Comparison of ENCODE assay signal across 16 cellular contexts in genomic region chr3:41363830-41364523, GRCh38.
DNase-seq lines count a peak whose midpoint lies in the region; ATAC-seq and TF ChIP-seq lines count a peak whose summit lies in the region.
"Had no signal": no experiment of that assay in that cellular context is flagged by ENCODE, and none has a peak within 500 bp of the region (broad histone marks: within the 10 kb centered on the region; RNA-seq: fewer than 3 reads in every experiment).

No MANE protein-coding gene starts in this region.

- peaks cover 4% of the 10 kb centered on the region for H3K9me3 Mint-ChIP-seq in WTC11

- intact Hi-C loops in Right ventricle myocardium inferior (cut with DNase I) (no loop called here), right cardiac atrium (cut with DNase I) (no loop called here), mammary epithelial cell (cut with micrococcal nuclease) (no loop called here)

- TF ChIP-seq CTCF in WTC11 (IDR thresholded peaks at IDR 0.05), result no peak
- no peak for TF ChIP-seq CTCF in mammary epithelial cell (conservative IDR thresholded peaks at IDR 0.05 in 1 of 2, IDR thresholded peaks at IDR 0.05 in 1 of 2; ENCODE audit: extremely low read depth in 1 of 2, insufficient read depth in 1 of 2, low read depth in 1 of 2, low read length in 2 of 2)

- H3K36me3 Mint-ChIP-seq in WTC11, result no peaks in the 10 kb centered on the region; the same call in 1 of the 2 replicates

- H3K36me3 ChIP-seq in mesodermal cell (ENCODE audit: control insufficient read depth, insufficient read depth, low read length) (no peaks in the 10 kb centered on the region), mammary epithelial cell (ENCODE audit: insufficient read depth, low read length) (no peaks in the 10 kb centered on the region)
- H3K36me3 ChIP-seq: BLaER1 treated with 17β-estradiol and CSF1 and Interleukin-3, amounts not matched to agents 10 nM and 100 nM; HAP-1 had no signal

- peaks cover 56% of the 10 kb centered on the region for H3K4me1 Mint-ChIP-seq in WTC11

- H3K9me3 ChIP-seq in right cardiac atrium (ENCODE audit: control insufficient read depth, low read length) (no peaks in the 10 kb centered on the region), mesodermal cell (ENCODE audit: control insufficient read depth, low read length) (no peaks in the 10 kb centered on the region), mammary epithelial cell (replicated peaks; ENCODE audit: insufficient read depth, low read length) (no peaks in the 10 kb centered on the region)
- H3K9me3 ChIP-seq: BLaER1 treated with 17β-estradiol and CSF1 and Interleukin-3, amounts not matched to agents 10 nM and 100 nM; HAP-1 had no signal

- POLR2A ChIA-PET in WTC11 (lab: Charles Lee), result interaction anchor here (0.6 to 0.8 kb wide), 2 partner anchors 21 to 215 kb away, joined by 3 read pairs; no protein-coding TSS in a partner anchor

- H3K9ac ChIP-seq in mammary epithelial cell (ENCODE audit: insufficient read depth, low read length), result no peak overlapping the region
- H3K9ac ChIP-seq: BLaER1 treated with 17β-estradiol and CSF1 and Interleukin-3, amounts not matched to agents 10 nM and 100 nM had no signal

- H3K4me2 ChIP-seq in mammary epithelial cell (ENCODE audit: insufficient read depth, low read depth, low read length), result no peak overlapping the region
- H3K4me2 ChIP-seq: BLaER1 treated with 17β-estradiol and CSF1 and Interleukin-3, amounts not matched to agents 10 nM and 100 nM had no signal

- ATAC-seq in Right ventricle myocardium inferior, result no peak
- ATAC-seq in right cardiac atrium, result no peak
- ATAC-seq in WTC11, result peak; percentile 8; the same call in 1 of the 2 replicates
- no peak for ATAC-seq in GM19035 (IDR thresholded peaks at IDR 0.05; ENCODE audit: unreplicated experiment)

- no peaks in the 10 kb centered on the region for H3K27me3 ChIP-seq in right cardiac atrium (ENCODE audit: control insufficient read depth, insufficient read depth)
- no peaks in the 10 kb centered on the region for H3K27me3 ChIP-seq in mammary epithelial cell (ENCODE audit: insufficient read depth, low read length)
- H3K27me3 ChIP-seq: BLaER1 treated with 17β-estradiol and CSF1 and Interleukin-3, amounts not matched to agents 10 nM and 100 nM had no signal

- BruUV-seq in mammary epithelial cell (replicated peaks; lab: Mats Ljungman, UMichigan), result no TSS peak

- peak; percentile 59 for DNase-seq in Right ventricle myocardium inferior (ENCODE audit: missing footprints)
- DNase-seq in right cardiac atrium, result no peak
- DNase-seq in WTC11 (ENCODE audit: low spot score), result no peak
- DNase-seq in mammary epithelial cell, result no peak
- no peak for DNase-seq in stimulated activated CD4-positive, alpha-beta T cell treated with anti-CD3 and anti-CD28 coated beads, Interleukin-2, amount 100 ng/mL, for 48 hours
- no peak for DNase-seq in activated CD8-positive, alpha-beta memory T cell treated with anti-CD3 and anti-CD28 coated beads for 24 hours
- DNase-seq: 8988T, EL, MV-4-11, NCI-H1417 treated with DMSO at 0.1 percent for 48 hours, NCI-H2081 treated with DMSO at 0.1 percent for 48 hours, SHP77 treated with DMSO at 0.1 percent for 48 hours had no signal

- WGBS in right cardiac atrium, result 92% methylated on average over 4 of the region's 4 CpGs
- WGBS in mesodermal cell (ENCODE audit: insufficient coverage in 2 of 2), 2 experiments, result 60% methylated on average over 2 of the region's 4 CpGs; no CpG with 5 or more reads in 1 of the 2 experiments
- WGBS in mammary epithelial cell (ENCODE audit: low coverage, missing lambda C conversion rate), result 78% methylated on average over 4 of the region's 4 CpGs

- dilution Hi-C loops in mammary epithelial cell (cut with HindIII; ENCODE audit: low sequenced_read_pairs), result no loop called here

- no peaks in the 10 kb centered on the region for H3K27me3 Mint-ChIP-seq in WTC11 (ENCODE audit: low read depth)

- H3K27ac ChIP-seq in right cardiac atrium (ENCODE audit: low read length) (no peak overlapping the region), mesodermal cell (ENCODE audit: low read depth, low read length, severe bottlenecking) (peak overlapping the region; percentile 96), mammary epithelial cell (ENCODE audit: insufficient read depth, low read depth, low read length) (no peak overlapping the region)
- H3K27ac ChIP-seq: BLaER1 treated with 17β-estradiol and CSF1 and Interleukin-3, amounts not matched to agents 10 nM and 100 nM had no signal

- H3K4me3 ChIP-seq in right cardiac atrium (ENCODE audit: low read length), result no peak overlapping the region
- H3K4me3 ChIP-seq in mesodermal cell (ENCODE audit: extremely low read depth, insufficient read depth, low read length, poor library complexity, severe bottlenecking), result no peak overlapping the region
- no peak overlapping the region for H3K4me3 ChIP-seq in mammary epithelial cell (replicated peaks in 1 of 3; ENCODE audit: insufficient read depth in 1 of 3, low read depth in 2 of 3, low read length in 3 of 3)
- H3K4me3 ChIP-seq: BLaER1 treated with 17β-estradiol and CSF1 and Interleukin-3, amounts not matched to agents 10 nM and 100 nM; HAP-1 had no signal

- peaks cover 3% of the 10 kb centered on the region for H3K4me1 ChIP-seq in right cardiac atrium (ENCODE audit: control insufficient read depth, insufficient read depth, low read length)
- peaks cover 22% of the 10 kb centered on the region for H3K4me1 ChIP-seq in mesodermal cell (ENCODE audit: control insufficient read depth, insufficient read depth, low read length, poor library complexity, severe bottlenecking)
- H3K4me1 ChIP-seq in mammary epithelial cell (ENCODE audit: insufficient read depth, low read length), result no peaks in the 10 kb centered on the region
- H3K4me1 ChIP-seq: BLaER1 treated with 17β-estradiol and CSF1 and Interleukin-3, amounts not matched to agents 10 nM and 100 nM had no signal

- in situ Hi-C loops in mammary epithelial cell (cut with MboI; ENCODE audit: low sequenced_read_pairs in 2 of 2), result no loop called here

- H3K79me2 ChIP-seq in mammary epithelial cell (ENCODE audit: insufficient read depth, low read length), result no peaks in the 10 kb centered on the region

- H3K27ac Mint-ChIP-seq in WTC11, result peak overlapping the region; percentile 92

- no peaks in the 10 kb centered on the region for H4K20me1 ChIP-seq in mammary epithelial cell (ENCODE audit: insufficient read depth, low read length)
- H4K20me1 ChIP-seq: BLaER1 treated with 17β-estradiol and CSF1 and Interleukin-3, amounts not matched to agents 10 nM and 100 nM had no signal

- CTCF ChIA-PET in WTC11 (lab: Charles Lee), result interaction anchor here (1.0 to 1.1 kb wide), 2 partner anchors 75 to 783 kb away, joined by 3 to 5 read pairs; no protein-coding TSS in a partner anchor
- CTCF ChIA-PET in mammary epithelial cell (lab: Charles Lee; ENCODE audit: low non-redundant PET), result no interaction called here

- no peak overlapping the region for H2AFZ ChIP-seq in mammary epithelial cell (ENCODE audit: low read depth, low read length)

- H3K4me3 Mint-ChIP-seq in WTC11, result no peak overlapping the region

TF ChIP-seq in WTC11, 78 proteins besides CTCF, POLR2A, EP300 and RAD21 (continues in another document):
- TF ChIP-seq USF2 (CRISPR knock-in tag; IDR thresholded peaks at IDR 0.05), result no peak
- no peak for TF ChIP-seq ERG (CRISPR knock-in tag; IDR thresholded peaks at IDR 0.05)
- no peak for TF ChIP-seq PRDM15 (CRISPR knock-in tag; IDR thresholded peaks at IDR 0.05)
- TF ChIP-seq ZNF121 (CRISPR knock-in tag; IDR thresholded peaks at IDR 0.05), result peak; percentile 88
- TF ChIP-seq ZNF671 (CRISPR knock-in tag; IDR thresholded peaks at IDR 0.05), result no peak
- no peak for TF ChIP-seq SMAD4 (CRISPR knock-in tag; IDR thresholded peaks at IDR 0.05)
